ENCODE assay signal across 21 cellular contexts in genomic region chr20:50668326-50668725, GRCh38. TPM values are rescaled to one million over a fixed set of nuclear protein-coding genes. Genes with fewer than 3 reads are reported as not detected.
A peak's percentile ranks its signal among the peaks of the same experiment; 100 is the strongest.
DNase-seq lines count a peak whose midpoint lies in the region; ATAC-seq, FAIRE-seq and TF ChIP-seq lines count a peak whose summit lies in the region.
"Had no signal": no experiment of that assay in that cellular context is flagged by ENCODE, and none has a peak within 500 bp of the region (broad histone marks: within the 10 kb centered on the region; RNA-seq: fewer than 3 reads in every experiment).

No MANE protein-coding gene starts in this region.

- WGBS in K562 (ENCODE audit: insufficient coverage, low coverage, missing lambda C conversion rate), result 78% methylated on average over 6 of the region's 6 CpGs

- H3K9me1 ChIP-seq in K562 (ENCODE audit: control insufficient read depth, insufficient read depth, low read length), result peaks cover 13% of the 10 kb centered on the region

- peak overlapping the region in 8 of 11 experiments; percentile 88 to 98 (median 94); a peak in 17 of 22 replicates for H3K27ac ChIP-seq in BLaER1 treated with 17β-estradiol and CSF1 and Interleukin-3, amounts not matched to agents 10 nM and 100 nM
- no peak overlapping the region for H3K27ac ChIP-seq in HEK293 (ENCODE audit: extremely low read depth, low read depth, low read length)
- no peak overlapping the region for H3K27ac ChIP-seq in K562 (ENCODE audit: extremely low read depth, low read depth, low read length)
- peak overlapping the region in 3 of 4 donors; percentile 43 to 62 (median 51) for H3K27ac ChIP-seq in gastrocnemius medialis
- no peak overlapping the region for H3K27ac ChIP-seq in RWPE1
- H3K27ac ChIP-seq: PC-9 had no signal

- ATAC-seq in K562 (no peak), gastrocnemius medialis (no peak), GM18502 (IDR thresholded peaks at IDR 0.05; ENCODE audit: poor library complexity, unreplicated experiment) (no peak)

- peaks cover 26 to 67% (median 64%) of the 10 kb centered on the region in 10 experiments for H3K4me1 ChIP-seq in BLaER1 treated with 17β-estradiol and CSF1 and Interleukin-3, amounts not matched to agents 10 nM and 100 nM
- H3K4me1 ChIP-seq in HEK293 (ENCODE audit: control insufficient read depth, insufficient read depth, low read length), result no peaks in the 10 kb centered on the region
- peaks cover 39 to 46% of the 10 kb centered on the region in 2 experiments for H3K4me1 ChIP-seq in K562 (replicated peaks in 1 of 2; ENCODE audit: control insufficient read depth in 2 of 2, insufficient read depth in 2 of 2, low read length in 2 of 2)
- H3K4me1 ChIP-seq in gastrocnemius medialis, result peaks cover 0 to 4% of the 10 kb centered on the region in 2 donors

- CTCF ChIA-PET in HEK293 (lab: Yijun Ruan, JAX), result interaction anchor here (2.1 kb wide), 1 partner anchor 81 kb away, joined by 10 read pairs; no protein-coding TSS in a partner anchor
- CTCF ChIA-PET in K562 (lab: Yijun Ruan, JAX; ENCODE audit: low intra/inter-chr PET ratio), result no interaction called here
- CTCF ChIA-PET in RWPE1 (lab: Yijun Ruan, JAX), result interaction anchor here (0.6 to 1.0 kb wide), 2 partner anchors 20 to 43 kb away, joined by 3 to 5 read pairs; no protein-coding TSS in a partner anchor

- POLR2A ChIA-PET in HEK293 (lab: Yijun Ruan, JAX), result no interaction called here
- POLR2A ChIA-PET in K562 (lab: Yijun Ruan, JAX), result interaction anchor here (0.7 to 2.9 kb wide), 3 partner anchors 22 to 71 kb away, joined by 3 to 12 read pairs (median 4); partner anchors contain the start of gene RIPOR3
- POLR2A ChIA-PET in RWPE1 (lab: Yijun Ruan, JAX; ENCODE audit: low non-redundant PET), result interaction anchor here (0.5 kb wide), 1 partner anchor 66 kb away, joined by 3 read pairs; no protein-coding TSS in a partner anchor

- H4K20me1 ChIP-seq in BLaER1 treated with 17β-estradiol and CSF1 and Interleukin-3, amounts not matched to agents 10 nM and 100 nM, result no peaks in the 10 kb centered on the region
- H4K20me1 ChIP-seq in K562 (replicated peaks; ENCODE audit: control insufficient read depth, insufficient read depth, low read length), result peaks cover 42% of the 10 kb centered on the region; the same call in 1 of the 2 replicates

- no peak for TF ChIP-seq EP300 in K562 (IDR thresholded peaks at IDR 0.05; ENCODE audit: low read length)

- no peaks in the 10 kb centered on the region for H3K9me3 ChIP-seq in BLaER1 treated with 17β-estradiol and CSF1 and Interleukin-3, amounts not matched to agents 10 nM and 100 nM (replicated peaks in 1 of 11)
- H3K9me3 ChIP-seq in HEK293 (ENCODE audit: control insufficient read depth, insufficient read depth, low read depth, low read length), result no peaks in the 10 kb centered on the region
- no peaks in the 10 kb centered on the region for H3K9me3 ChIP-seq in K562 (replicated peaks; ENCODE audit: control insufficient read depth, insufficient read depth, low read depth, low read length)
- no peaks in the 10 kb centered on the region for H3K9me3 ChIP-seq in gastrocnemius medialis

- no peaks in the 10 kb centered on the region for H3K27me3 ChIP-seq in BLaER1 treated with 17β-estradiol and CSF1 and Interleukin-3, amounts not matched to agents 10 nM and 100 nM
- H3K27me3 ChIP-seq in K562 (ENCODE audit: control insufficient read depth in 2 of 2, insufficient read depth in 2 of 2, low read length in 2 of 2) (no peaks in the 10 kb centered on the region; a peak in 1 of 5 replicates), gastrocnemius medialis (no peaks in the 10 kb centered on the region)

- H3K9ac ChIP-seq in BLaER1 treated with 17β-estradiol and CSF1 and Interleukin-3, amounts not matched to agents 10 nM and 100 nM, result peak overlapping the region in 6 of 11 experiments; percentile 18 to 82 (median 47); a peak in 8 of 22 replicates
- H3K9ac ChIP-seq in K562 (ENCODE audit: insufficient read depth in 1 of 2, low read depth in 2 of 2, low read length in 2 of 2), result peak overlapping the region in 1 of 2 experiments; percentile 61; a peak in 1 of 4 replicates

- TF ChIP-seq CTCF in HEK293 (tag by site-specific recombination; IDR thresholded peaks at IDR 0.05) (no peak), K562 (IDR thresholded peaks at IDR 0.05 in 2 of 3, conservative IDR thresholded peaks at IDR 0.05 in 1 of 3; ENCODE audit: insufficient read depth in 2 of 3, low read depth in 1 of 3, low read length in 3 of 3) (no peak), gastrocnemius medialis (IDR thresholded peaks at IDR 0.05 in 4 of 5, conservative IDR thresholded peaks at IDR 0.05 in 1 of 5) (no peak), RWPE1 (conservative IDR thresholded peaks at IDR 0.05; ENCODE audit: low read depth) (no peak), GM10266 (IDR thresholded peaks at IDR 0.05; ENCODE audit: control insufficient read depth, insufficient read depth, low read depth, missing control alignments) (no peak)

- no peak for TF ChIP-seq POLR2A in K562 (conservative IDR thresholded peaks at IDR 0.05)
- no peak for TF ChIP-seq POLR2A in gastrocnemius medialis (IDR thresholded peaks at IDR 0.05)

- H3K4me2 ChIP-seq in BLaER1 treated with 17β-estradiol and CSF1 and Interleukin-3, amounts not matched to agents 10 nM and 100 nM, result peak overlapping the region; percentile 21 to 91 (median 80); a peak in 21 of 22 replicates
- H3K4me2 ChIP-seq in K562 (ENCODE audit: insufficient read depth, low read length), result no peak overlapping the region; the same call in 1 of the 2 replicates
- H3K4me2 ChIP-seq: PC-9 had no signal

- BruUV-seq in K562 (replicated peaks; lab: Mats Ljungman, UMichigan), result no TSS peak

- no peak for TF ChIP-seq RAD21 in K562 (CRISPR knock-in tag; conservative IDR thresholded peaks at IDR 0.05 in 1 of 2, IDR thresholded peaks at IDR 0.05 in 1 of 2)

- H3K79me2 ChIP-seq in K562 (ENCODE audit: control insufficient read depth, insufficient read depth, low read length), result peaks cover 87% of the 10 kb centered on the region

- H3K4me3 ChIP-seq in BLaER1 treated with 17β-estradiol and CSF1 and Interleukin-3, amounts not matched to agents 10 nM and 100 nM, result no peak overlapping the region
- H3K4me3 ChIP-seq in HEK293 (ENCODE audit: low read depth, low read length) (no peak overlapping the region), K562 (no peak overlapping the region), gastrocnemius medialis (no peak overlapping the region)
- H3K4me3 ChIP-seq: PC-9 had no signal

- H2AFZ ChIP-seq in K562 (ENCODE audit: low read depth, low read length), result no peak overlapping the region
- H2AFZ ChIP-seq: PC-9 had no signal

- H3K36me3 ChIP-seq in BLaER1 treated with 17β-estradiol and CSF1 and Interleukin-3, amounts not matched to agents 10 nM and 100 nM, result no peaks in the 10 kb centered on the region
- H3K36me3 ChIP-seq in HEK293 (ENCODE audit: control insufficient read depth in 2 of 2, insufficient read depth in 1 of 2, low read length in 2 of 2), result no peaks in the 10 kb centered on the region
- peaks cover 28% of the 10 kb centered on the region; the same call in 2 of the 3 replicates for H3K36me3 ChIP-seq in K562 (ENCODE audit: control insufficient read depth, insufficient read depth, low read length)
- H3K36me3 ChIP-seq in gastrocnemius medialis, result no peaks in the 10 kb centered on the region

- in situ Hi-C loops in K562 (cut with MboI), result no loop called here
- in situ Hi-C loops in gastrocnemius medialis (cut with MboI; ENCODE audit: low sequenced_read_pairs in 4 of 4), result loop anchor here in 2 of 4 donors (10.0 kb wide), 1 partner anchor 76 kb away; no protein-coding TSS in a partner anchor

- no peak for FAIRE-seq in K562 (lab: Jason Lieb, UNC)

- peak in 1 of 4 experiments; percentile 12 for DNase-seq in K562 (ENCODE audit: extremely low read depth in 1 of 4, low spot score in 3 of 4)
- DNase-seq in gastrocnemius medialis, result no peak
- DNase-seq in RWPE1 (ENCODE audit: low spot score), result no peak
- no peak for DNase-seq in GM10266 (ENCODE audit: extremely low spot score)
- DNase-seq: DMS53, KBM-7, MV-4-11, NCI-H1105, NCI-H146, NCI-H1930, NCI-H446 treated with DMSO at 0.1 percent for 48 hours, NCI-H526 treated with DMSO at 0.1 percent for 48 hours, PC-9, RPMI8226, SHP77 treated with DMSO at 0.1 percent for 48 hours, T-helper 1 cell had no signal

- intact Hi-C loops in K562 (cut with micrococcal nuclease), result no loop called here
- intact Hi-C loops in gastrocnemius medialis (cut with DNase I; ENCODE audit: low total_unique reads), result no loop called here

TF ChIP-seq in HEK293, 187 proteins besides CTCF, POLR2A, EP300 and RAD21 (continues in another document):
- no peak for TF ChIP-seq GLI4 (tag by site-specific recombination; IDR thresholded peaks at IDR 0.05)
- peak; percentile 85 for TF ChIP-seq EGR2 (tag by site-specific recombination; IDR thresholded peaks at IDR 0.05; ENCODE audit: low read depth)

TF ChIP-seq in K562, 482 proteins besides CTCF, POLR2A, EP300 and RAD21 (continues in another document):
- TF ChIP-seq NRF1 (conservative IDR thresholded peaks at IDR 0.05 in 1 of 2, IDR thresholded peaks at IDR 0.05 in 1 of 2) (no peak), MXD1 (CRISPR knock-in tag; IDR thresholded peaks at IDR 0.05; ENCODE audit: borderline replicate concordance, poor library complexity, severe bottlenecking) (no peak), EGR1 (conservative IDR thresholded peaks at IDR 0.05) (peak; percentile 43; the same call in 1 of the 2 replicates), ARID1B (IDR thresholded peaks at IDR 0.05) (no peak)

RNA-seq across cellular contexts. Expression of gene RIPOR3, which starts 23.0 kb away (rescaled TPM):
- total RNA-seq in K562 (2011; cell fraction: chromatin; rRNA removed; ENCODE audit: low replicate concordance), result 220 and 451 TPM in 2 replicates
- total RNA-seq in K562 (2011; cell fraction: nucleolus; rRNA removed), result 258 and 278 TPM in 2 replicates
- 187 and 217 TPM in 2 replicates for total RNA-seq in K562 (2011; cell fraction: nucleoplasm; rRNA removed)
- 22.3 and 28.3 TPM in 2 replicates for total RNA-seq in K562 (2014; rRNA removed)
- 9.2 and 15.5 TPM in 2 replicates for total RNA-seq in K562 (2014; rRNA removed; fragmentation: Illumina TruSeq; extraction: Trizol)
- total RNA-seq in K562 (2015; rRNA removed; fragmentation: Illumina TruSeq; extraction: Trizol), result 12.8 and 13.3 TPM in 2 replicates
- 43.3 and 46.1 TPM in 2 replicates for total RNA-seq in K562 (2021)
- 48.8 and 65.1 TPM in 2 replicates for polyA plus RNA-seq in K562 (2011; rRNA removed)
- 23.4 and 24.4 TPM in 2 replicates for polyA plus RNA-seq in K562 (2011; cell fraction: cytosol; rRNA removed)
- 468 and 642 TPM in 2 replicates for polyA plus RNA-seq in K562 (2011; cell fraction: nucleus; rRNA removed)
- polyA plus RNA-seq in K562 (2012), result 23.3 and 29.2 TPM in 2 replicates
- polyA plus RNA-seq in K562 (2014; fragmentation: Illumina TruSeq; extraction: Trizol), result 21.4 and 23.4 TPM in 2 replicates
- polyA plus RNA-seq in K562 (2014; fragmentation: Nextera tagmentation; extraction: Ambion mirVana), result 1 to 10 TPM; 3.3 to 3.8 TPM
- polyA plus RNA-seq in K562 (2014; rRNA removed), result 62.7 and 66.4 TPM in 2 replicates
- polyA minus RNA-seq in K562 (2011; rRNA and poly(A)+ RNA removed), result 12.5 and 15.4 TPM in 2 replicates
- polyA minus RNA-seq in K562 (2011; cell fraction: cytosol; rRNA and poly(A)+ RNA removed), result 15.8 and 20.2 TPM in 2 replicates
- 65.3 and 73.8 TPM in 2 replicates for polyA minus RNA-seq in K562 (2011; cell fraction: nucleus; rRNA and poly(A)+ RNA removed)
- total RNA-seq in gastrocnemius medialis, result 10 to 100 TPM in 1 of 4 donors, 1 to 10 TPM in 3; 5.3 to 12.5 (median 8.2) TPM
- total RNA-seq: LHCN-M2, MCF 10A had no signal

Comparison
In these comparisons a context has a peak if more than half of its experiments do, and no peak if none do; other contexts are left out.
1. H3K27ac ChIP-seq: peak in BLaER1 treated with 17β-estradiol and CSF1 and Interleukin-3, amounts not matched to agents 10 nM and 100 nM (8 of 11) and gastrocnemius medialis (3 of 4); none in HEK293 (single experiment), K562 (single experiment) and RWPE1 (single experiment).